ENCODE assay signal across 1 cellular context in the genomic region with DNA sequence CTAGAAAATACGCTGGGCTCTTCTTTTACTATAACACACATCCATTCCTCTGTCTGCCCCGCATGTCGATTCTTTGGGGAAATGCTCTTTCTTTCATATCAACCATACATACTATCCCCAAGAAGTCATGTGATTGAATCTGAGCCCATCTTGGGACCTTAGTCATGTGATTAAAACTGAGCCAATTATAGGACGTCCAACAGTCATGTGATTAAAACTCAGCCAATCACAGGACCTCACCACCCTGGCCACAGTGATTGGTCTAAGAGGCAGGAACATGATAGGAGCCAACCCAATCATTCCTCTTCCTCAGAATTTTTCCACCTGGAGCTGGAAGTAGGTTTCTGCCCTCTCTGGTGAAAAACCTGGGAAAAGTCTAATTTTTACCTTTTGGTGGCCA.
TF ChIP-seq lines count a peak whose summit lies in the region.

No MANE protein-coding gene starts in this region.

TF ChIP-seq in K562, 482 proteins besides CTCF, POLR2A, EP300 and RAD21 (continued from another document):
- TF ChIP-seq, protein P1, sequence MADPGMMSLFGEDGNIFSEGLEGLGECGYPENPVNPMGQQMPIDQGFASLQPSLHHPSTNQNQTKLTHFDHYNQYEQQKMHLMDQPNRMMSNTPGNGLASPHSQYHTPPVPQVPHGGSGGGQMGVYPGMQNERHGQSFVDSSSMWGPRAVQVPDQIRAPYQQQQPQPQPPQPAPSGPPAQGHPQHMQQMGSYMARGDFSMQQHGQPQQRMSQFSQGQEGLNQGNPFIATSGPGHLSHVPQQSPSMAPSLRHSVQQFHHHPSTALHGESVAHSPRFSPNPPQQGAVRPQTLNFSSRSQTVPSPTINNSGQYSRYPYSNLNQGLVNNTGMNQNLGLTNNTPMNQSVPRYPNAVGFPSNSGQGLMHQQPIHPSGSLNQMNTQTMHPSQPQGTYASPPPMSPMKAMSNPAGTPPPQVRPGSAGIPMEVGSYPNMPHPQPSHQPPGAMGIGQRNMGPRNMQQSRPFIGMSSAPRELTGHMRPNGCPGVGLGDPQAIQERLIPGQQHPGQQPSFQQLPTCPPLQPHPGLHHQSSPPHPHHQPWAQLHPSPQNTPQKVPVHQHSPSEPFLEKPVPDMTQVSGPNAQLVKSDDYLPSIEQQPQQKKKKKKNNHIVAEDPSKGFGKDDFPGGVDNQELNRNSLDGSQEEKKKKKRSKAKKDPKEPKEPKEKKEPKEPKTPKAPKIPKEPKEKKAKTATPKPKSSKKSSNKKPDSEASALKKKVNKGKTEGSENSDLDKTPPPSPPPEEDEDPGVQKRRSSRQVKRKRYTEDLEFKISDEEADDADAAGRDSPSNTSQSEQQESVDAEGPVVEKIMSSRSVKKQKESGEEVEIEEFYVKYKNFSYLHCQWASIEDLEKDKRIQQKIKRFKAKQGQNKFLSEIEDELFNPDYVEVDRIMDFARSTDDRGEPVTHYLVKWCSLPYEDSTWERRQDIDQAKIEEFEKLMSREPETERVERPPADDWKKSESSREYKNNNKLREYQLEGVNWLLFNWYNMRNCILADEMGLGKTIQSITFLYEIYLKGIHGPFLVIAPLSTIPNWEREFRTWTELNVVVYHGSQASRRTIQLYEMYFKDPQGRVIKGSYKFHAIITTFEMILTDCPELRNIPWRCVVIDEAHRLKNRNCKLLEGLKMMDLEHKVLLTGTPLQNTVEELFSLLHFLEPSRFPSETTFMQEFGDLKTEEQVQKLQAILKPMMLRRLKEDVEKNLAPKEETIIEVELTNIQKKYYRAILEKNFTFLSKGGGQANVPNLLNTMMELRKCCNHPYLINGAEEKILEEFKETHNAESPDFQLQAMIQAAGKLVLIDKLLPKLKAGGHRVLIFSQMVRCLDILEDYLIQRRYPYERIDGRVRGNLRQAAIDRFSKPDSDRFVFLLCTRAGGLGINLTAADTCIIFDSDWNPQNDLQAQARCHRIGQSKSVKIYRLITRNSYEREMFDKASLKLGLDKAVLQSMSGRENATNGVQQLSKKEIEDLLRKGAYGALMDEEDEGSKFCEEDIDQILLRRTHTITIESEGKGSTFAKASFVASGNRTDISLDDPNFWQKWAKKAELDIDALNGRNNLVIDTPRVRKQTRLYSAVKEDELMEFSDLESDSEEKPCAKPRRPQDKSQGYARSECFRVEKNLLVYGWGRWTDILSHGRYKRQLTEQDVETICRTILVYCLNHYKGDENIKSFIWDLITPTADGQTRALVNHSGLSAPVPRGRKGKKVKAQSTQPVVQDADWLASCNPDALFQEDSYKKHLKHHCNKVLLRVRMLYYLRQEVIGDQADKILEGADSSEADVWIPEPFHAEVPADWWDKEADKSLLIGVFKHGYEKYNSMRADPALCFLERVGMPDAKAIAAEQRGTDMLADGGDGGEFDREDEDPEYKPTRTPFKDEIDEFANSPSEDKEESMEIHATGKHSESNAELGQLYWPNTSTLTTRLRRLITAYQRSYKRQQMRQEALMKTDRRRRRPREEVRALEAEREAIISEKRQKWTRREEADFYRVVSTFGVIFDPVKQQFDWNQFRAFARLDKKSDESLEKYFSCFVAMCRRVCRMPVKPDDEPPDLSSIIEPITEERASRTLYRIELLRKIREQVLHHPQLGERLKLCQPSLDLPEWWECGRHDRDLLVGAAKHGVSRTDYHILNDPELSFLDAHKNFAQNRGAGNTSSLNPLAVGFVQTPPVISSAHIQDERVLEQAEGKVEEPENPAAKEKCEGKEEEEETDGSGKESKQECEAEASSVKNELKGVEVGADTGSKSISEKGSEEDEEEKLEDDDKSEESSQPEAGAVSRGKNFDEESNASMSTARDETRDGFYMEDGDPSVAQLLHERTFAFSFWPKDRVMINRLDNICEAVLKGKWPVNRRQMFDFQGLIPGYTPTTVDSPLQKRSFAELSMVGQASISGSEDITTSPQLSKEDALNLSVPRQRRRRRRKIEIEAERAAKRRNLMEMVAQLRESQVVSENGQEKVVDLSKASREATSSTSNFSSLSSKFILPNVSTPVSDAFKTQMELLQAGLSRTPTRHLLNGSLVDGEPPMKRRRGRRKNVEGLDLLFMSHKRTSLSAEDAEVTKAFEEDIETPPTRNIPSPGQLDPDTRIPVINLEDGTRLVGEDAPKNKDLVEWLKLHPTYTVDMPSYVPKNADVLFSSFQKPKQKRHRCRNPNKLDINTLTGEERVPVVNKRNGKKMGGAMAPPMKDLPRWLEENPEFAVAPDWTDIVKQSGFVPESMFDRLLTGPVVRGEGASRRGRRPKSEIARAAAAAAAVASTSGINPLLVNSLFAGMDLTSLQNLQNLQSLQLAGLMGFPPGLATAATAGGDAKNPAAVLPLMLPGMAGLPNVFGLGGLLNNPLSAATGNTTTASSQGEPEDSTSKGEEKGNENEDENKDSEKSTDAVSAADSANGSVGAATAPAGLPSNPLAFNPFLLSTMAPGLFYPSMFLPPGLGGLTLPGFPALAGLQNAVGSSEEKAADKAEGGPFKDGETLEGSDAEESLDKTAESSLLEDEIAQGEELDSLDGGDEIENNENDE (IDR thresholded peaks at IDR 0.05; ENCODE audit: low read depth, low read length), result no peak
- no peak for TF ChIP-seq HMG20B (CRISPR knock-in tag; IDR thresholded peaks at IDR 0.05)
- TF ChIP-seq, protein P2, sequence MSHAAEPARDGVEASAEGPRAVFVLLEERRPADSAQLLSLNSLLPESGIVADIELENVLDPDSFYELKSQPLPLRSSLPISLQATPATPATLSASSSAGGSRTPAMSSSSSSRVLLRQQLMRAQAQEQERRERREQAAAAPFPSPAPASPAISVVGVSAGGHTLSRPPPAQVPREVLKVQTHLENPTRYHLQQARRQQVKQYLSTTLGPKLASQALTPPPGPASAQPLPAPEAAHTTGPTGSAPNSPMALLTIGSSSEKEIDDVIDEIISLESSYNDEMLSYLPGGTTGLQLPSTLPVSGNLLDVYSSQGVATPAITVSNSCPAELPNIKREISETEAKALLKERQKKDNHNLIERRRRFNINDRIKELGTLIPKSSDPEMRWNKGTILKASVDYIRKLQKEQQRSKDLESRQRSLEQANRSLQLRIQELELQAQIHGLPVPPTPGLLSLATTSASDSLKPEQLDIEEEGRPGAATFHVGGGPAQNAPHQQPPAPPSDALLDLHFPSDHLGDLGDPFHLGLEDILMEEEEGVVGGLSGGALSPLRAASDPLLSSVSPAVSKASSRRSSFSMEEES (CRISPR knock-in tag; IDR thresholded peaks at IDR 0.05), result peak; percentile 92
- TF ChIP-seq FOSL1 (tag; conservative IDR thresholded peaks at IDR 0.05), result no peak
- TF ChIP-seq TGIF2 (CRISPR knock-in tag; IDR thresholded peaks at IDR 0.05), result no peak
- TF ChIP-seq RUNX1 (IDR thresholded peaks at IDR 0.05; ENCODE audit: low read depth), result no peak
- TF ChIP-seq MYNN (IDR thresholded peaks at IDR 0.05), result no peak
- TF ChIP-seq MYNN (CRISPR knock-in tag; IDR thresholded peaks at IDR 0.05), result no peak
- TF ChIP-seq SAFB (IDR thresholded peaks at IDR 0.05; ENCODE audit: borderline replicate concordance, low read depth, low read length), result no peak
- TF ChIP-seq, protein P3, sequence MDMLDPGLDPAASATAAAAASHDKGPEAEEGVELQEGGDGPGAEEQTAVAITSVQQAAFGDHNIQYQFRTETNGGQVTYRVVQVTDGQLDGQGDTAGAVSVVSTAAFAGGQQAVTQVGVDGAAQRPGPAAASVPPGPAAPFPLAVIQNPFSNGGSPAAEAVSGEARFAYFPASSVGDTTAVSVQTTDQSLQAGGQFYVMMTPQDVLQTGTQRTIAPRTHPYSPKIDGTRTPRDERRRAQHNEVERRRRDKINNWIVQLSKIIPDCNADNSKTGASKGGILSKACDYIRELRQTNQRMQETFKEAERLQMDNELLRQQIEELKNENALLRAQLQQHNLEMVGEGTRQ (CRISPR knock-in tag; IDR thresholded peaks at IDR 0.05), result peak; percentile 57
- no peak for TF ChIP-seq SMC3 (conservative IDR thresholded peaks at IDR 0.05; ENCODE audit: insufficient read depth, low read depth, low read length)
- TF ChIP-seq, protein P4, sequence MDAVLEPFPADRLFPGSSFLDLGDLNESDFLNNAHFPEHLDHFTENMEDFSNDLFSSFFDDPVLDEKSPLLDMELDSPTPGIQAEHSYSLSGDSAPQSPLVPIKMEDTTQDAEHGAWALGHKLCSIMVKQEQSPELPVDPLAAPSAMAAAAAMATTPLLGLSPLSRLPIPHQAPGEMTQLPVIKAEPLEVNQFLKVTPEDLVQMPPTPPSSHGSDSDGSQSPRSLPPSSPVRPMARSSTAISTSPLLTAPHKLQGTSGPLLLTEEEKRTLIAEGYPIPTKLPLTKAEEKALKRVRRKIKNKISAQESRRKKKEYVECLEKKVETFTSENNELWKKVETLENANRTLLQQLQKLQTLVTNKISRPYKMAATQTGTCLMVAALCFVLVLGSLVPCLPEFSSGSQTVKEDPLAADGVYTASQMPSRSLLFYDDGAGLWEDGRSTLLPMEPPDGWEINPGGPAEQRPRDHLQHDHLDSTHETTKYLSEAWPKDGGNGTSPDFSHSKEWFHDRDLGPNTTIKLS (IDR thresholded peaks at IDR 0.05; ENCODE audit: borderline replicate concordance, low read depth), result no peak
- no peak for TF ChIP-seq ZNF444 (CRISPR knock-in tag; IDR thresholded peaks at IDR 0.05)
- TF ChIP-seq GATAD2B (IDR thresholded peaks at IDR 0.05; ENCODE audit: borderline replicate concordance), result no peak
- TF ChIP-seq NFIC (IDR thresholded peaks at IDR 0.05), result no peak
- TF ChIP-seq BRCA1 (IDR thresholded peaks at IDR 0.05), result no peak
- TF ChIP-seq BRCA1 (CRISPR knock-in tag; IDR thresholded peaks at IDR 0.05), result no peak
- TF ChIP-seq XRCC3 (IDR thresholded peaks at IDR 0.05), result no peak
- TF ChIP-seq RAD51 (IDR thresholded peaks at IDR 0.05; ENCODE audit: borderline replicate concordance, low read depth), result peak; percentile 88
- no peak for TF ChIP-seq CBX3 (IDR thresholded peaks at IDR 0.05; ENCODE audit: borderline replicate concordance in 1 of 2, low read length in 2 of 2)
- TF ChIP-seq, protein P5, sequence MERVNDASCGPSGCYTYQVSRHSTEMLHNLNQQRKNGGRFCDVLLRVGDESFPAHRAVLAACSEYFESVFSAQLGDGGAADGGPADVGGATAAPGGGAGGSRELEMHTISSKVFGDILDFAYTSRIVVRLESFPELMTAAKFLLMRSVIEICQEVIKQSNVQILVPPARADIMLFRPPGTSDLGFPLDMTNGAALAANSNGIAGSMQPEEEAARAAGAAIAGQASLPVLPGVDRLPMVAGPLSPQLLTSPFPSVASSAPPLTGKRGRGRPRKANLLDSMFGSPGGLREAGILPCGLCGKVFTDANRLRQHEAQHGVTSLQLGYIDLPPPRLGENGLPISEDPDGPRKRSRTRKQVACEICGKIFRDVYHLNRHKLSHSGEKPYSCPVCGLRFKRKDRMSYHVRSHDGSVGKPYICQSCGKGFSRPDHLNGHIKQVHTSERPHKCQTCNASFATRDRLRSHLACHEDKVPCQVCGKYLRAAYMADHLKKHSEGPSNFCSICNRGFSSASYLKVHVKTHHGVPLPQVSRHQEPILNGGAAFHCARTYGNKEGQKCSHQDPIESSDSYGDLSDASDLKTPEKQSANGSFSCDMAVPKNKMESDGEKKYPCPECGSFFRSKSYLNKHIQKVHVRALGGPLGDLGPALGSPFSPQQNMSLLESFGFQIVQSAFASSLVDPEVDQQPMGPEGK (CRISPR knock-in tag; IDR thresholded peaks at IDR 0.05; ENCODE audit: borderline replicate concordance), result no peak
- no peak for TF ChIP-seq ZKSCAN8 (CRISPR knock-in tag; IDR thresholded peaks at IDR 0.05)
- TF ChIP-seq NFYB (IDR thresholded peaks at IDR 0.05; ENCODE audit: extremely low read depth, insufficient read length), result peak; percentile 52
- TF ChIP-seq, protein P6, sequence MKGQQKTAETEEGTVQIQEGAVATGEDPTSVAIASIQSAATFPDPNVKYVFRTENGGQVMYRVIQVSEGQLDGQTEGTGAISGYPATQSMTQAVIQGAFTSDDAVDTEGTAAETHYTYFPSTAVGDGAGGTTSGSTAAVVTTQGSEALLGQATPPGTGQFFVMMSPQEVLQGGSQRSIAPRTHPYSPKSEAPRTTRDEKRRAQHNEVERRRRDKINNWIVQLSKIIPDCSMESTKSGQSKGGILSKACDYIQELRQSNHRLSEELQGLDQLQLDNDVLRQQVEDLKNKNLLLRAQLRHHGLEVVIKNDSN (CRISPR knock-in tag; IDR thresholded peaks at IDR 0.05), result peak; percentile 51
- no peak for TF ChIP-seq BRF1 (IDR thresholded peaks at IDR 0.05; ENCODE audit: borderline replicate concordance, extremely low read depth, insufficient read length)
